In genomic region chr1:8202182-8202905, GRCh38 we compare ENCODE assay signal across 1 cellular context.
A peak's percentile ranks its signal among the peaks of the same experiment; 100 is the strongest.
TF ChIP-seq lines count a peak whose summit lies in the region.

No MANE protein-coding gene starts in this region.

TF ChIP-seq in HepG2, 621 proteins besides CTCF, POLR2A, EP300 and RAD21 (continued from another document and continues in another):
- TF ChIP-seq ZNF232 (CRISPR knock-in tag; IDR thresholded peaks at IDR 0.05; ENCODE audit: borderline replicate concordance) (0 out of 2 replicates have a peak, but pooled peaks have one; percentile 51), SMARCC2 (IDR thresholded peaks at IDR 0.05) (no peak), REST (IDR thresholded peaks at IDR 0.05; ENCODE audit: borderline replicate concordance in 1 of 2, low read depth in 1 of 2, low read length in 2 of 2) (no peak), ZNF609 (CRISPR knock-in tag; IDR thresholded peaks at IDR 0.05; ENCODE audit: borderline replicate concordance) (peak; percentile 68; the same call in 1 of the 2 replicates), THAP9 (CRISPR knock-in tag; IDR thresholded peaks at IDR 0.05; ENCODE audit: borderline replicate concordance) (no peak), SP1 (IDR thresholded peaks at IDR 0.05) (no peak), SP1 (CRISPR knock-in tag; IDR thresholded peaks at IDR 0.05) (no peak), ZNF678 (CRISPR knock-in tag; IDR thresholded peaks at IDR 0.05) (no peak), ETV5 (CRISPR knock-in tag; IDR thresholded peaks at IDR 0.05; ENCODE audit: borderline replicate concordance) (peak; percentile 65; the same call in 1 of the 2 replicates), CBX5 (CRISPR knock-in tag; IDR thresholded peaks at IDR 0.05; ENCODE audit: borderline replicate concordance) (no peak), ZNF24 (IDR thresholded peaks at IDR 0.05) (no peak), ZNF605 (CRISPR knock-in tag; IDR thresholded peaks at IDR 0.05) (peak; percentile 59; the same call in 1 of the 2 replicates), CC2D1A (CRISPR knock-in tag; IDR thresholded peaks at IDR 0.05) (no peak), ZXDC (CRISPR knock-in tag; IDR thresholded peaks at IDR 0.05) (no peak), HOXA9 (CRISPR knock-in tag; IDR thresholded peaks at IDR 0.05; ENCODE audit: borderline replicate concordance) (no peak), GATAD2A (CRISPR knock-in tag; IDR thresholded peaks at IDR 0.05) (peak; percentile 45; the same call in 1 of the 2 replicates), AFF4 (CRISPR knock-in tag; IDR thresholded peaks at IDR 0.05) (no peak), PAWR (CRISPR knock-in tag; IDR thresholded peaks at IDR 0.05; ENCODE audit: borderline replicate concordance) (no peak), JUN (CRISPR knock-in tag; IDR thresholded peaks at IDR 0.05) (0 out of 2 replicates have a peak, but pooled peaks have one; percentile 28), MLX (CRISPR knock-in tag; IDR thresholded peaks at IDR 0.05) (no peak), ZNF451 (CRISPR knock-in tag; IDR thresholded peaks at IDR 0.05) (0 out of 2 replicates have a peak, but pooled peaks have one; percentile 38), ZNF780A (CRISPR knock-in tag; IDR thresholded peaks at IDR 0.05) (peak; percentile 55; the same call in 1 of the 2 replicates), ATF4 (CRISPR knock-in tag; IDR thresholded peaks at IDR 0.05) (peak in 1 of 2 experiments; percentile 60; a peak in 1 of 4 replicates), NR2F1 (CRISPR knock-in tag; IDR thresholded peaks at IDR 0.05) (no peak), BCLAF1 (IDR thresholded peaks at IDR 0.05) (no peak), ARNTL (CRISPR knock-in tag; IDR thresholded peaks at IDR 0.05) (peak; percentile 54; the same call in 1 of the 2 replicates), KDM5B (CRISPR knock-in tag; IDR thresholded peaks at IDR 0.05; ENCODE audit: borderline replicate concordance) (no peak), MAX (IDR thresholded peaks at IDR 0.05) (peak; percentile 81), CREM (IDR thresholded peaks at IDR 0.05) (peak; percentile 85), CREM (CRISPR knock-in tag; IDR thresholded peaks at IDR 0.05) (no peak), MTA1 (CRISPR knock-in tag; IDR thresholded peaks at IDR 0.05; ENCODE audit: borderline replicate concordance) (no peak), YEATS2 (CRISPR knock-in tag; IDR thresholded peaks at IDR 0.05; ENCODE audit: borderline replicate concordance) (peak; percentile 15; the same call in 1 of the 2 replicates), NR2F2 (IDR thresholded peaks at IDR 0.05; ENCODE audit: borderline replicate concordance, low read depth) (peak; percentile 15; the same call in 1 of the 2 replicates)
